In genomic region chr1:6450943-6451373, GRCh38 we compare ENCODE assay signal across 15 cellular contexts. TPM values are rescaled to one million over a fixed set of nuclear protein-coding genes. Genes with fewer than 3 reads are reported as not detected.
"Had no signal": no experiment of that assay in that cellular context is flagged by ENCODE, and none has a peak within 500 bp of the region (broad histone marks: within the 10 kb centered on the region; RNA-seq: fewer than 3 reads in every experiment).

No MANE protein-coding gene starts in this region.

- ATAC-seq: gastrocnemius medialis; heart left ventricle; left cardiac atrium; naive thymus-derived CD8-positive, alpha-beta T cell; T-cell had no signal

- H3K36me3 ChIP-seq: gastrocnemius medialis, heart left ventricle, thoracic aorta, uterus had no signal

- H3K27ac ChIP-seq: gastrocnemius medialis, heart left ventricle, thoracic aorta, uterus, VCaP had no signal

- DNase-seq: activated CD4-positive, alpha-beta T cell treated with anti-CD3 and anti-CD28 coated beads, Interleukin-2, amount 50 U/mL, for 48 hours; activated naive CD4-positive, alpha-beta T cell treated with anti-CD3 and anti-CD28 coated beads, Interleukin-2, amount 10 ng/mL, durations not matched to agents 7 days and 5 days; activated T-cell treated with anti-CD3 and anti-CD28 coated beads, Interleukin-2, amount 50 U/mL, for 1 hour; erythroblast; gastrocnemius medialis; heart left ventricle; left cardiac atrium; mammary epithelial cell; naive thymus-derived CD8-positive, alpha-beta T cell; stimulated activated CD4-positive, alpha-beta T cell treated with anti-CD3 and anti-CD28 coated beads, Interleukin-12 subunit alpha, Interleukin-12 subunit beta, amount 100 ng/mL, for 4 hours; stimulated activated CD4-positive, alpha-beta T cell treated with anti-CD3 and anti-CD28 coated beads, Interleukin-2, amount 100 ng/mL, for 24 hours; T-cell; uterus had no signal

- H3K9me3 ChIP-seq: gastrocnemius medialis, heart left ventricle, thoracic aorta, uterus had no signal

- H3K4me3 ChIP-seq: gastrocnemius medialis, heart left ventricle, thoracic aorta, uterus had no signal

RNA-seq across cellular contexts. Expression of gene ESPN, which starts 26.4 kb away (rescaled TPM):
- total RNA-seq: thoracic aorta had no signal

RNA-seq across cellular contexts. Expression of gene HES2, which starts 31.2 kb away (rescaled TPM):
- total RNA-seq: naive thymus-derived CD8-positive, alpha-beta T cell; thoracic aorta had no signal
- polyA plus RNA-seq: naive thymus-derived CD8-positive, alpha-beta T cell had no signal
